12 cellular contexts compared by ENCODE assay signal in genomic region chr1:54291276-54292014, GRCh38.
DNase-seq lines count a peak whose midpoint lies in the region; ATAC-seq and TF ChIP-seq lines count a peak whose summit lies in the region.
"Had no signal": no experiment of that assay in that cellular context is flagged by ENCODE, and none has a peak within 500 bp of the region (broad histone marks: within the 10 kb centered on the region; RNA-seq: fewer than 3 reads in every experiment).

No MANE protein-coding gene starts in this region.

- H3K27me3 ChIP-seq in CD4-positive, alpha-beta memory T cell (ENCODE audit: insufficient read depth, low read length), result no peaks in the 10 kb centered on the region
- H3K27me3 ChIP-seq: BE2C had no signal

- H3K9me3 ChIP-seq in CD4-positive, alpha-beta memory T cell (ENCODE audit: control insufficient read depth in 1 of 2, low read length in 2 of 2), result no peaks in the 10 kb centered on the region
- H3K9me3 ChIP-seq: BE2C had no signal

- H3K4me3 ChIP-seq in CD4-positive, alpha-beta memory T cell (ENCODE audit: low read length in 2 of 2), result no peak overlapping the region

- intact Hi-C loops in CD4-positive, alpha-beta memory T cell (cut with micrococcal nuclease), result no loop called here

- H3K9me3 Mint-ChIP-seq in CD4-positive, alpha-beta memory T cell, result no peaks in the 10 kb centered on the region
- H3K9me3 Mint-ChIP-seq in activated naive CD8-positive, alpha-beta T cell treated with anti-CD3 and anti-CD28 coated beads, Interleukin-2, amount 10 ng/mL, durations not matched to agents 7 days and 5 days, result no peaks in the 10 kb centered on the region
- H3K9me3 Mint-ChIP-seq in nephron progenitor cell, result no peaks in the 10 kb centered on the region
- H3K9me3 Mint-ChIP-seq: activated naive CD4-positive, alpha-beta T cell treated with anti-CD3 and anti-CD28 coated beads, Interleukin-2, amount 50 U/mL, for 24 hours had no signal

- TF ChIP-seq CTCF in nephron progenitor cell (IDR thresholded peaks at IDR 0.05), result no peak

- POLR2A ChIA-PET in CD4-positive, alpha-beta memory T cell (lab: Charles Lee; ENCODE audit: partially characterized antibody), result no interaction called here
- POLR2A ChIA-PET in activated naive CD8-positive, alpha-beta T cell treated with anti-CD3 and anti-CD28 coated beads, Interleukin-2, amount 10 ng/mL, durations not matched to agents 7 days and 5 days (lab: Charles Lee), result interaction anchor here (0.7 to 1.3 kb wide), 6 partner anchors 10 to 115 kb away, joined by 3 to 7 read pairs (median 4); partner anchors contain the start of gene SSBP3

- CTCF ChIA-PET in CD4-positive, alpha-beta memory T cell (lab: Charles Lee; ENCODE audit: partially characterized antibody), result no interaction called here

- peak overlapping the region in 4 of 7 donors; percentile 7 to 42 (median 28) for H3K27ac Mint-ChIP-seq in CD4-positive, alpha-beta memory T cell
- peak overlapping the region; percentile 87 for H3K27ac Mint-ChIP-seq in activated naive CD8-positive, alpha-beta T cell treated with anti-CD3 and anti-CD28 coated beads, Interleukin-2, amount 10 ng/mL, durations not matched to agents 7 days and 5 days
- H3K27ac Mint-ChIP-seq in nephron progenitor cell, result peak overlapping the region; percentile 66

- peaks cover 0 to 5% of the 10 kb centered on the region in 2 donors for H3K36me3 Mint-ChIP-seq in CD4-positive, alpha-beta memory T cell
- peaks cover 4% of the 10 kb centered on the region for H3K36me3 Mint-ChIP-seq in activated naive CD8-positive, alpha-beta T cell treated with anti-CD3 and anti-CD28 coated beads, Interleukin-2, amount 10 ng/mL, durations not matched to agents 7 days and 5 days
- H3K36me3 Mint-ChIP-seq in nephron progenitor cell (ENCODE audit: low read depth), result no peaks in the 10 kb centered on the region
- H3K36me3 Mint-ChIP-seq: activated naive CD4-positive, alpha-beta T cell treated with anti-CD3 and anti-CD28 coated beads, Interleukin-2, amount 50 U/mL, for 24 hours had no signal

- H3K27ac ChIP-seq in CD4-positive, alpha-beta memory T cell (ENCODE audit: low read depth, low read length), result no peak overlapping the region

- peak overlapping the region in 1 of 8 donors; percentile 15 for H3K4me3 Mint-ChIP-seq in CD4-positive, alpha-beta memory T cell
- H3K4me3 Mint-ChIP-seq in activated naive CD8-positive, alpha-beta T cell treated with anti-CD3 and anti-CD28 coated beads, Interleukin-2, amount 10 ng/mL, durations not matched to agents 7 days and 5 days, result no peak overlapping the region
- H3K4me3 Mint-ChIP-seq in nephron progenitor cell, result peak overlapping the region; percentile 13
- H3K4me3 Mint-ChIP-seq: activated naive CD4-positive, alpha-beta T cell treated with anti-CD3 and anti-CD28 coated beads, Interleukin-2, amount 50 U/mL, for 24 hours had no signal

- ATAC-seq in activated naive CD8-positive, alpha-beta T cell treated with anti-CD3 and anti-CD28 coated beads, Interleukin-2, amount 10 ng/mL, durations not matched to agents 7 days and 5 days (ENCODE audit: low read depth), result no peak
- ATAC-seq in HG02798 (IDR thresholded peaks at IDR 0.05; ENCODE audit: poor library complexity, unreplicated experiment), result no peak

- no peaks in the 10 kb centered on the region for H3K27me3 Mint-ChIP-seq in CD4-positive, alpha-beta memory T cell
- H3K27me3 Mint-ChIP-seq in activated naive CD8-positive, alpha-beta T cell treated with anti-CD3 and anti-CD28 coated beads, Interleukin-2, amount 10 ng/mL, durations not matched to agents 7 days and 5 days, result no peaks in the 10 kb centered on the region
- H3K27me3 Mint-ChIP-seq in nephron progenitor cell (ENCODE audit: low read depth, poor library complexity), result peaks cover 7% of the 10 kb centered on the region
- H3K27me3 Mint-ChIP-seq: activated naive CD4-positive, alpha-beta T cell treated with anti-CD3 and anti-CD28 coated beads, Interleukin-2, amount 50 U/mL, for 24 hours had no signal

- peaks cover 64% of the 10 kb centered on the region for H3K4me1 ChIP-seq in CD4-positive, alpha-beta memory T cell (ENCODE audit: insufficient read depth, low read length)

- no peaks in the 10 kb centered on the region for H3K36me3 ChIP-seq in CD4-positive, alpha-beta memory T cell (ENCODE audit: insufficient read depth, low read length)
- H3K36me3 ChIP-seq: BE2C had no signal

- DNase-seq in CD4-positive, alpha-beta memory T cell, result no peak
- DNase-seq in NCI-H1417 (lab: John Stamatoyannopoulos, UW) (peak in 2 of 3 experiments; percentile 80 to 95), nephron progenitor cell (peak; percentile 22), KG1 (lab: John Stamatoyannopoulos, UW) (no peak), cerebellar cortex (ENCODE audit: low spot score) (no peak)
- no peak for DNase-seq in activated naive CD8-positive, alpha-beta T cell treated with anti-CD3 and anti-CD28 coated beads, Interleukin-2, amount 10 ng/mL, durations not matched to agents 7 days and 5 days
- DNase-seq in activated CD4-positive, CD25-positive, alpha-beta regulatory T cell treated with anti-CD3 and anti-CD28 coated beads, Interleukin-2, amount 50 U/mL, for 72 hours, result no peak
- DNase-seq: activated CD4-positive, alpha-beta T cell treated with anti-CD3 and anti-CD28 coated beads, Interleukin-2, amount 50 U/mL, for 4 hours; BE2C; SW 1271 had no signal

- H3K4me1 Mint-ChIP-seq in CD4-positive, alpha-beta memory T cell, result peaks cover 46 to 96% (median 71%) of the 10 kb centered on the region in 4 donors
- H3K4me1 Mint-ChIP-seq in activated naive CD8-positive, alpha-beta T cell treated with anti-CD3 and anti-CD28 coated beads, Interleukin-2, amount 10 ng/mL, durations not matched to agents 7 days and 5 days, result peaks cover 62% of the 10 kb centered on the region
- peaks cover 95% of the 10 kb centered on the region for H3K4me1 Mint-ChIP-seq in nephron progenitor cell

Comparison
In these comparisons a context has a peak if more than half of its experiments do, and no peak if none do; other contexts are left out.
1. DNase-seq: peak in NCI-H1417 (2 of 3) and nephron progenitor cell (single experiment); none in CD4-positive, alpha-beta memory T cell (0 of 5), activated naive CD8-positive, alpha-beta T cell treated with anti-CD3 and anti-CD28 coated beads, Interleukin-2, amount 10 ng/mL, durations not matched to agents 7 days and 5 days (single experiment), KG1 (single experiment), cerebellar cortex (single experiment) and activated CD4-positive, CD25-positive, alpha-beta regulatory T cell treated with anti-CD3 and anti-CD28 coated beads, Interleukin-2, amount 50 U/mL, for 72 hours (single experiment).
2. H3K27ac Mint-ChIP-seq: peak in every context shown above with its lines; median percentile 87 in activated naive CD8-positive, alpha-beta T cell treated with anti-CD3 and anti-CD28 coated beads, Interleukin-2, amount 10 ng/mL, durations not matched to agents 7 days and 5 days; 66 in nephron progenitor cell; 28 in CD4-positive, alpha-beta memory T cell.